ENCODE assay signal across 1 cellular context in the genomic region with DNA sequence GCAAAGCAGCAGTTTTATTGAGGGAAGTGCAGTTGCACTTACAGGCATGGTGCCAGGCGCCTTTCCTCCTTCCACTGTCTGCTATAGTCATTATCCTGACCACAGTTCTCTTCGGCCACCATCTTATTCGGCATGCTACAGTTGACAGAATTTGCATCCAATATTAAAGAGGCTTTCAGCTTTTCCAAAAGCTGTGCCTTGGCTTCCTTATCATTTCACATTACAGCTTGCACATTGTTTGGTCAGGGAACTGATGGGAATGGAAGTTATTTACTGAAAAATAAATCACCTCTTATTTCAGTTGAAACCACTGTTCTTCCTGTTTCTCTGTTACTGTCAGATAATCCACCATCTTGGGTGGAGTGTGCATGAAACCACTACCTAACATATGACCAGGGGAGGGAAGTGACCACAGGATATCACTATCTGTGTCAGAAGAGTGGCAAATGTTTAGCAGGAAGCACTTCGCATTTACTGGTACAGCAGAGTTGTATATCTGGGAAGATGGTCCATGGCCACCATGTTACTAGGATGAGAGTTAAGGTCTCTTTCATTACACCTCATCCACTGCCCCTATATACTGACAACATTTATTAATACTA.
TF ChIP-seq lines count a peak whose summit lies in the region.

No MANE protein-coding gene starts in this region.

TF ChIP-seq in K562, 482 proteins besides CTCF, POLR2A, EP300 and RAD21 (continued from another document and continues in another):
- TF ChIP-seq, protein P1, sequence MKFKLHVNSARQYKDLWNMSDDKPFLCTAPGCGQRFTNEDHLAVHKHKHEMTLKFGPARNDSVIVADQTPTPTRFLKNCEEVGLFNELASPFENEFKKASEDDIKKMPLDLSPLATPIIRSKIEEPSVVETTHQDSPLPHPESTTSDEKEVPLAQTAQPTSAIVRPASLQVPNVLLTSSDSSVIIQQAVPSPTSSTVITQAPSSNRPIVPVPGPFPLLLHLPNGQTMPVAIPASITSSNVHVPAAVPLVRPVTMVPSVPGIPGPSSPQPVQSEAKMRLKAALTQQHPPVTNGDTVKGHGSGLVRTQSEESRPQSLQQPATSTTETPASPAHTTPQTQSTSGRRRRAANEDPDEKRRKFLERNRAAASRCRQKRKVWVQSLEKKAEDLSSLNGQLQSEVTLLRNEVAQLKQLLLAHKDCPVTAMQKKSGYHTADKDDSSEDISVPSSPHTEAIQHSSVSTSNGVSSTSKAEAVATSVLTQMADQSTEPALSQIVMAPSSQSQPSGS (CRISPR knock-in tag; IDR thresholded peaks at IDR 0.05): no peak
- TF ChIP-seq NFIX (CRISPR knock-in tag; IDR thresholded peaks at IDR 0.05; ENCODE audit: low read depth) (no peak), SRSF3 (IDR thresholded peaks at IDR 0.05; ENCODE audit: insufficient read depth, low read length) (no peak), HDGF (IDR thresholded peaks at IDR 0.05) (no peak), TCF7L2 (IDR thresholded peaks at IDR 0.05; ENCODE audit: low read depth, low read length) (no peak), ESRRA (IDR thresholded peaks at IDR 0.05; ENCODE audit: borderline replicate concordance, low read depth) (peak; percentile 87; the same call in 1 of the 2 replicates), EWSR1 (IDR thresholded peaks at IDR 0.05; ENCODE audit: borderline replicate concordance, low read depth, partially characterized antibody) (no peak), PCBP1 (IDR thresholded peaks at IDR 0.05; ENCODE audit: low read depth, low read length, poor library complexity, severe bottlenecking) (no peak), KAT8 (IDR thresholded peaks at IDR 0.05; ENCODE audit: low read depth) (no peak), SNIP1 (IDR thresholded peaks at IDR 0.05; ENCODE audit: low read depth) (no peak), ZBTB17 (CRISPR knock-in tag; IDR thresholded peaks at IDR 0.05) (no peak), YY1 (IDR thresholded peaks at IDR 0.05; ENCODE audit: borderline replicate concordance in 1 of 3, control insufficient read depth in 1 of 3, extremely low read depth in 1 of 3, insufficient read depth in 3 of 3, insufficient read length in 1 of 3, insufficient replicate concordance in 2 of 3, low read depth in 1 of 3, low read length in 2 of 3) (peak in 1 of 3 experiments; percentile 77), ILK (tag; IDR thresholded peaks at IDR 0.05; ENCODE audit: borderline replicate concordance, low read depth) (no peak), GTF2A2 (tag; IDR thresholded peaks at IDR 0.05) (no peak), GATAD2A (IDR thresholded peaks at IDR 0.05) (no peak; the same call in none of the 2 replicates), ELF2 (CRISPR knock-in tag; IDR thresholded peaks at IDR 0.05) (peak; percentile 58; the same call in 1 of the 2 replicates), JUND (IDR thresholded peaks at IDR 0.05; ENCODE audit: borderline replicate concordance, low read depth, low read length) (peak; percentile 80), JUND (tag; IDR thresholded peaks at IDR 0.05; ENCODE audit: borderline replicate concordance, low read depth, low read length) (peak; percentile 88; the same call in 2 of the 3 replicates), BHLHE40 (IDR thresholded peaks at IDR 0.05; ENCODE audit: low read length) (peak; percentile 80), HNRNPUL1 (IDR thresholded peaks at IDR 0.05; ENCODE audit: low read length) (no peak), NCOA6 (IDR thresholded peaks at IDR 0.05) (no peak), LEF1 (IDR thresholded peaks at IDR 0.05) (peak; percentile 90), ATF7 (IDR thresholded peaks at IDR 0.05) (peak; percentile 63), ZNF12 (CRISPR knock-in tag; IDR thresholded peaks at IDR 0.05) (no peak), ZKSCAN1 (IDR thresholded peaks at IDR 0.05; ENCODE audit: low read depth, low read length) (0 out of 2 replicates have a peak, but pooled peaks have one; percentile 48), NFE2 (IDR thresholded peaks at IDR 0.05; ENCODE audit: low read depth) (peak; percentile 54; the same call in 1 of the 2 replicates), GABPB2 (CRISPR knock-in tag; conservative IDR thresholded peaks at IDR 0.05) (no peak), KLF16 (IDR thresholded peaks at IDR 0.05) (peak; percentile 95), ZNF134 (CRISPR knock-in tag; conservative IDR thresholded peaks at IDR 0.05) (0 out of 2 replicates have a peak, but pooled peaks have one; percentile 19), ZNF3 (CRISPR knock-in tag; IDR thresholded peaks at IDR 0.05) (no peak), KLF10 (CRISPR knock-in tag; IDR thresholded peaks at IDR 0.05) (no peak), TSC22D4 (tag; IDR thresholded peaks at IDR 0.05) (no peak), HEY1 (CRISPR knock-in tag; IDR thresholded peaks at IDR 0.05; ENCODE audit: borderline replicate concordance) (0 out of 2 replicates have a peak, but pooled peaks have one; percentile 69), CCAR2 (IDR thresholded peaks at IDR 0.05; ENCODE audit: low read depth, low read length) (no peak), POLR3A (IDR thresholded peaks at IDR 0.05; ENCODE audit: borderline replicate concordance, extremely low read depth, insufficient read depth, insufficient read length) (no peak), RUNX1 (IDR thresholded peaks at IDR 0.05; ENCODE audit: low read depth) (peak; percentile 76; the same call in 1 of the 2 replicates), NBN (IDR thresholded peaks at IDR 0.05; ENCODE audit: low read depth) (peak; percentile 89; the same call in 1 of the 2 replicates), C11orf30 (IDR thresholded peaks at IDR 0.05; ENCODE audit: low read depth) (no peak), ZNF696 (CRISPR knock-in tag; conservative IDR thresholded peaks at IDR 0.05) (no peak)
- TF ChIP-seq, protein P2, sequence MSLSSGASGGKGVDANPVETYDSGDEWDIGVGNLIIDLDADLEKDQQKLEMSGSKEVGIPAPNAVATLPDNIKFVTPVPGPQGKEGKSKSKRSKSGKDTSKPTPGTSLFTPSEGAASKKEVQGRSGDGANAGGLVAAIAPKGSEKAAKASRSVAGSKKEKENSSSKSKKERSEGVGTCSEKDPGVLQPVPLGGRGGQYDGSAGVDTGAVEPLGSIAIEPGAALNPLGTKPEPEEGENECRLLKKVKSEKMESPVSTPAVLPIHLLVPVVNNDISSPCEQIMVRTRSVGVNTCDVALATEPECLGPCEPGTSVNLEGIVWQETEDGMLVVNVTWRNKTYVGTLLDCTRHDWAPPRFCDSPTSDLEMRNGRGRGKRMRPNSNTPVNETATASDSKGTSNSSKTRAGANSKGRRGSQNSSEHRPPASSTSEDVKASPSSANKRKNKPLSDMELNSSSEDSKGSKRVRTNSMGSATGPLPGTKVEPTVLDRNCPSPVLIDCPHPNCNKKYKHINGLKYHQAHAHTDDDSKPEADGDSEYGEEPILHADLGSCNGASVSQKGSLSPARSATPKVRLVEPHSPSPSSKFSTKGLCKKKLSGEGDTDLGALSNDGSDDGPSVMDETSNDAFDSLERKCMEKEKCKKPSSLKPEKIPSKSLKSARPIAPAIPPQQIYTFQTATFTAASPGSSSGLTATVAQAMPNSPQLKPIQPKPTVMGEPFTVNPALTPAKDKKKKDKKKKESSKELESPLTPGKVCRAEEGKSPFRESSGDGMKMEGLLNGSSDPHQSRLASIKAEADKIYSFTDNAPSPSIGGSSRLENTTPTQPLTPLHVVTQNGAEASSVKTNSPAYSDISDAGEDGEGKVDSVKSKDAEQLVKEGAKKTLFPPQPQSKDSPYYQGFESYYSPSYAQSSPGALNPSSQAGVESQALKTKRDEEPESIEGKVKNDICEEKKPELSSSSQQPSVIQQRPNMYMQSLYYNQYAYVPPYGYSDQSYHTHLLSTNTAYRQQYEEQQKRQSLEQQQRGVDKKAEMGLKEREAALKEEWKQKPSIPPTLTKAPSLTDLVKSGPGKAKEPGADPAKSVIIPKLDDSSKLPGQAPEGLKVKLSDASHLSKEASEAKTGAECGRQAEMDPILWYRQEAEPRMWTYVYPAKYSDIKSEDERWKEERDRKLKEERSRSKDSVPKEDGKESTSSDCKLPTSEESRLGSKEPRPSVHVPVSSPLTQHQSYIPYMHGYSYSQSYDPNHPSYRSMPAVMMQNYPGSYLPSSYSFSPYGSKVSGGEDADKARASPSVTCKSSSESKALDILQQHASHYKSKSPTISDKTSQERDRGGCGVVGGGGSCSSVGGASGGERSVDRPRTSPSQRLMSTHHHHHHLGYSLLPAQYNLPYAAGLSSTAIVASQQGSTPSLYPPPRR (CRISPR knock-in tag; IDR thresholded peaks at IDR 0.05; ENCODE audit: borderline replicate concordance): no peak
- TF ChIP-seq, protein P3, sequence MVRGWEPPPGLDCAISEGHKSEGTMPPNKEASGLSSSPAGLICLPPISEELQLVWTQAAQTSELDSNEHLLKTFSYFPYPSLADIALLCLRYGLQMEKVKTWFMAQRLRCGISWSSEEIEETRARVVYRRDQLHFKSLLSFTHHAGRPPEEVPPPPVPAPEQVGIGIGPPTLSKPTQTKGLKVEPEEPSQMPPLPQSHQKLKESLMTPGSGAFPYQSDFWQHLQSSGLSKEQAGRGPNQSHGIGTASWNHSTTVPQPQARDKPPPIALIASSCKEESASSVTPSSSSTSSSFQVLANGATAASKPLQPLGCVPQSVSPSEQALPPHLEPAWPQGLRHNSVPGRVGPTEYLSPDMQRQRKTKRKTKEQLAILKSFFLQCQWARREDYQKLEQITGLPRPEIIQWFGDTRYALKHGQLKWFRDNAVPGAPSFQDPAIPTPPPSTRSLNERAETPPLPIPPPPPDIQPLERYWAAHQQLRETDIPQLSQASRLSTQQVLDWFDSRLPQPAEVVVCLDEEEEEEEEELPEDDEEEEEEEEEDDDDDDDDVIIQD (CRISPR knock-in tag; IDR thresholded peaks at IDR 0.05): no peak
- TF ChIP-seq, protein P4, sequence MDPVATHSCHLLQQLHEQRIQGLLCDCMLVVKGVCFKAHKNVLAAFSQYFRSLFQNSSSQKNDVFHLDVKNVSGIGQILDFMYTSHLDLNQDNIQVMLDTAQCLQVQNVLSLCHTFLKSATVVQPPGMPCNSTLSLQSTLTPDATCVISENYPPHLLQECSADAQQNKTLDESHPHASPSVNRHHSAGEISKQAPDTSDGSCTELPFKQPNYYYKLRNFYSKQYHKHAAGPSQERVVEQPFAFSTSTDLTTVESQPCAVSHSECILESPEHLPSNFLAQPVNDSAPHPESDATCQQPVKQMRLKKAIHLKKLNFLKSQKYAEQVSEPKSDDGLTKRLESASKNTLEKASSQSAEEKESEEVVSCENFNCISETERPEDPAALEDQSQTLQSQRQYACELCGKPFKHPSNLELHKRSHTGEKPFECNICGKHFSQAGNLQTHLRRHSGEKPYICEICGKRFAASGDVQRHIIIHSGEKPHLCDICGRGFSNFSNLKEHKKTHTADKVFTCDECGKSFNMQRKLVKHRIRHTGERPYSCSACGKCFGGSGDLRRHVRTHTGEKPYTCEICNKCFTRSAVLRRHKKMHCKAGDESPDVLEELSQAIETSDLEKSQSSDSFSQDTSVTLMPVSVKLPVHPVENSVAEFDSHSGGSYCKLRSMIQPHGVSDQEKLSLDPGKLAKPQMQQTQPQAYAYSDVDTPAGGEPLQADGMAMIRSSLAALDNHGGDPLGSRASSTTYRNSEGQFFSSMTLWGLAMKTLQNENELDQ (CRISPR knock-in tag; IDR thresholded peaks at IDR 0.05; ENCODE audit: borderline replicate concordance): no peak
- TF ChIP-seq, protein P5, sequence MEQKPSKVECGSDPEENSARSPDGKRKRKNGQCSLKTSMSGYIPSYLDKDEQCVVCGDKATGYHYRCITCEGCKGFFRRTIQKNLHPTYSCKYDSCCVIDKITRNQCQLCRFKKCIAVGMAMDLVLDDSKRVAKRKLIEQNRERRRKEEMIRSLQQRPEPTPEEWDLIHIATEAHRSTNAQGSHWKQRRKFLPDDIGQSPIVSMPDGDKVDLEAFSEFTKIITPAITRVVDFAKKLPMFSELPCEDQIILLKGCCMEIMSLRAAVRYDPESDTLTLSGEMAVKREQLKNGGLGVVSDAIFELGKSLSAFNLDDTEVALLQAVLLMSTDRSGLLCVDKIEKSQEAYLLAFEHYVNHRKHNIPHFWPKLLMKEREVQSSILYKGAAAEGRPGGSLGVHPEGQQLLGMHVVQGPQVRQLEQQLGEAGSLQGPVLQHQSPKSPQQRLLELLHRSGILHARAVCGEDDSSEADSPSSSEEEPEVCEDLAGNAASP (IDR thresholded peaks at IDR 0.05): no peak
- TF ChIP-seq, protein P6, sequence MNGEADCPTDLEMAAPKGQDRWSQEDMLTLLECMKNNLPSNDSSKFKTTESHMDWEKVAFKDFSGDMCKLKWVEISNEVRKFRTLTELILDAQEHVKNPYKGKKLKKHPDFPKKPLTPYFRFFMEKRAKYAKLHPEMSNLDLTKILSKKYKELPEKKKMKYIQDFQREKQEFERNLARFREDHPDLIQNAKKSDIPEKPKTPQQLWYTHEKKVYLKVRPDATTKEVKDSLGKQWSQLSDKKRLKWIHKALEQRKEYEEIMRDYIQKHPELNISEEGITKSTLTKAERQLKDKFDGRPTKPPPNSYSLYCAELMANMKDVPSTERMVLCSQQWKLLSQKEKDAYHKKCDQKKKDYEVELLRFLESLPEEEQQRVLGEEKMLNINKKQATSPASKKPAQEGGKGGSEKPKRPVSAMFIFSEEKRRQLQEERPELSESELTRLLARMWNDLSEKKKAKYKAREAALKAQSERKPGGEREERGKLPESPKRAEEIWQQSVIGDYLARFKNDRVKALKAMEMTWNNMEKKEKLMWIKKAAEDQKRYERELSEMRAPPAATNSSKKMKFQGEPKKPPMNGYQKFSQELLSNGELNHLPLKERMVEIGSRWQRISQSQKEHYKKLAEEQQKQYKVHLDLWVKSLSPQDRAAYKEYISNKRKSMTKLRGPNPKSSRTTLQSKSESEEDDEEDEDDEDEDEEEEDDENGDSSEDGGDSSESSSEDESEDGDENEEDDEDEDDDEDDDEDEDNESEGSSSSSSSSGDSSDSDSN (IDR thresholded peaks at IDR 0.05; ENCODE audit: borderline replicate concordance in 1 of 2, low read depth in 2 of 2, low read length in 2 of 2): peak in 1 of 2 experiments; percentile 76; a peak in 1 of 4 replicates
- TF ChIP-seq, protein P7, sequence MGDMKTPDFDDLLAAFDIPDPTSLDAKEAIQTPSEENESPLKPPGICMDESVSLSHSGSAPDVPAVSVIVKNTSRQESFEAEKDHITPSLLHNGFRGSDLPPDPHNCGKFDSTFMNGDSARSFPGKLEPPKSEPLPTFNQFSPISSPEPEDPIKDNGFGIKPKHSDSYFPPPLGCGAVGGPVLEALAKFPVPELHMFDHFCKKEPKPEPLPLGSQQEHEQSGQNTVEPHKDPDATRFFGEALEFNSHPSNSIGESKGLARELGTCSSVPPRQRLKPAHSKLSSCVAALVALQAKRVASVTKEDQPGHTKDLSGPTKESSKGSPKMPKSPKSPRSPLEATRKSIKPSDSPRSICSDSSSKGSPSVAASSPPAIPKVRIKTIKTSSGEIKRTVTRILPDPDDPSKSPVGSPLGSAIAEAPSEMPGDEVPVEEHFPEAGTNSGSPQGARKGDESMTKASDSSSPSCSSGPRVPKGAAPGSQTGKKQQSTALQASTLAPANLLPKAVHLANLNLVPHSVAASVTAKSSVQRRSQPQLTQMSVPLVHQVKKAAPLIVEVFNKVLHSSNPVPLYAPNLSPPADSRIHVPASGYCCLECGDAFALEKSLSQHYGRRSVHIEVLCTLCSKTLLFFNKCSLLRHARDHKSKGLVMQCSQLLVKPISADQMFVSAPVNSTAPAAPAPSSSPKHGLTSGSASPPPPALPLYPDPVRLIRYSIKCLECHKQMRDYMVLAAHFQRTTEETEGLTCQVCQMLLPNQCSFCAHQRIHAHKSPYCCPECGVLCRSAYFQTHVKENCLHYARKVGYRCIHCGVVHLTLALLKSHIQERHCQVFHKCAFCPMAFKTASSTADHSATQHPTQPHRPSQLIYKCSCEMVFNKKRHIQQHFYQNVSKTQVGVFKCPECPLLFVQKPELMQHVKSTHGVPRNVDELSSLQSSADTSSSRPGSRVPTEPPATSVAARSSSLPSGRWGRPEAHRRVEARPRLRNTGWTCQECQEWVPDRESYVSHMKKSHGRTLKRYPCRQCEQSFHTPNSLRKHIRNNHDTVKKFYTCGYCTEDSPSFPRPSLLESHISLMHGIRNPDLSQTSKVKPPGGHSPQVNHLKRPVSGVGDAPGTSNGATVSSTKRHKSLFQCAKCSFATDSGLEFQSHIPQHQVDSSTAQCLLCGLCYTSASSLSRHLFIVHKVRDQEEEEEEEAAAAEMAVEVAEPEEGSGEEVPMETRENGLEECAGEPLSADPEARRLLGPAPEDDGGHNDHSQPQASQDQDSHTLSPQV (IDR thresholded peaks at IDR 0.05): peak; percentile 96
